8 cellular contexts compared by ENCODE assay signal in genomic region chr1:146283527-146283880, GRCh38. TPM values are rescaled to one million over a fixed set of nuclear protein-coding genes. Genes with fewer than 3 reads are reported as not detected.
DNase-seq lines count a peak whose midpoint lies in the region; ATAC-seq lines count a peak whose summit lies in the region.
"Not testable (repeated sequence)": the region's sequence is repeated elsewhere in the genome, so short reads cannot be mapped to it uniquely, and the experiment has no call there.

No MANE protein-coding gene starts in this region.

- not testable (repeated sequence) for DNase-seq in activated T-cell treated with anti-CD3 and anti-CD28 coated beads, Interleukin-2, amount 50 U/mL, for 72 hours; stimulated activated naive CD8-positive, alpha-beta T cell treated with anti-CD3 and anti-CD28 coated beads, Interleukin-15, amount 100 ng/mL, for 72 hours

- H3K4me3 Mint-ChIP-seq in activated T-cell treated with anti-CD3 and anti-CD28 coated beads, Interleukin-2, amount 50 U/mL, for 72 hours; stimulated activated naive CD8-positive, alpha-beta T cell treated with anti-CD3 and anti-CD28 coated beads, Interleukin-15, amount 100 ng/mL, for 72 hours: not testable (repeated sequence)

- not testable (repeated sequence) for H3K4me1 Mint-ChIP-seq in activated T-cell treated with anti-CD3 and anti-CD28 coated beads, Interleukin-2, amount 50 U/mL, for 72 hours (ENCODE audit: low read depth); stimulated activated naive CD8-positive, alpha-beta T cell treated with anti-CD3 and anti-CD28 coated beads, Interleukin-15, amount 100 ng/mL, for 72 hours

- ATAC-seq in GM18867 (IDR thresholded peaks at IDR 0.05; ENCODE audit: unreplicated experiment) = peak; percentile 59
- ATAC-seq in GM19395 (IDR thresholded peaks at IDR 0.05; ENCODE audit: unreplicated experiment) = peak; percentile 57
- peak; percentile 45 for ATAC-seq in GM21529 (IDR thresholded peaks at IDR 0.05; ENCODE audit: unreplicated experiment)
- peak; percentile 39 for ATAC-seq in HG02759 (IDR thresholded peaks at IDR 0.05; ENCODE audit: unreplicated experiment)
- ATAC-seq in HG03095 (IDR thresholded peaks at IDR 0.05; ENCODE audit: unreplicated experiment) = peak; percentile 47
- peak; percentile 24 for ATAC-seq in HG03521 (IDR thresholded peaks at IDR 0.05; ENCODE audit: unreplicated experiment)
- ATAC-seq in activated T-cell treated with anti-CD3 and anti-CD28 coated beads, Interleukin-2, amount 50 U/mL, for 72 hours (replicated peaks in 1 of 2) = peak; percentile 22 to 49
- peak; percentile 48 for ATAC-seq in stimulated activated naive CD8-positive, alpha-beta T cell treated with anti-CD3 and anti-CD28 coated beads, Interleukin-15, amount 100 ng/mL, for 72 hours

- H3K27me3 Mint-ChIP-seq in activated T-cell treated with anti-CD3 and anti-CD28 coated beads, Interleukin-2, amount 50 U/mL, for 72 hours (ENCODE audit: low read depth); stimulated activated naive CD8-positive, alpha-beta T cell treated with anti-CD3 and anti-CD28 coated beads, Interleukin-15, amount 100 ng/mL, for 72 hours: not testable (repeated sequence)

- H3K9me3 Mint-ChIP-seq in activated T-cell treated with anti-CD3 and anti-CD28 coated beads, Interleukin-2, amount 50 U/mL, for 72 hours; stimulated activated naive CD8-positive, alpha-beta T cell treated with anti-CD3 and anti-CD28 coated beads, Interleukin-15, amount 100 ng/mL, for 72 hours: not testable (repeated sequence)

- H3K27ac Mint-ChIP-seq in activated T-cell treated with anti-CD3 and anti-CD28 coated beads, Interleukin-2, amount 50 U/mL, for 72 hours; stimulated activated naive CD8-positive, alpha-beta T cell treated with anti-CD3 and anti-CD28 coated beads, Interleukin-15, amount 100 ng/mL, for 72 hours: not testable (repeated sequence)

- not testable (repeated sequence) for H3K36me3 Mint-ChIP-seq in activated T-cell treated with anti-CD3 and anti-CD28 coated beads, Interleukin-2, amount 50 U/mL, for 72 hours (ENCODE audit: insufficient read depth in 2 of 2)

RNA-seq across cellular contexts. Expression of gene NOTCH2NLA, which starts 54.7 kb away (rescaled TPM):
- 10 to 100 TPM; 36.6 to 39.3 TPM for total RNA-seq in activated T-cell treated with anti-CD3 and anti-CD28 coated beads, Interleukin-2, amount 50 U/mL, for 72 hours
